Comparison of ENCODE assay signal across 1 cellular context in the genomic region with DNA sequence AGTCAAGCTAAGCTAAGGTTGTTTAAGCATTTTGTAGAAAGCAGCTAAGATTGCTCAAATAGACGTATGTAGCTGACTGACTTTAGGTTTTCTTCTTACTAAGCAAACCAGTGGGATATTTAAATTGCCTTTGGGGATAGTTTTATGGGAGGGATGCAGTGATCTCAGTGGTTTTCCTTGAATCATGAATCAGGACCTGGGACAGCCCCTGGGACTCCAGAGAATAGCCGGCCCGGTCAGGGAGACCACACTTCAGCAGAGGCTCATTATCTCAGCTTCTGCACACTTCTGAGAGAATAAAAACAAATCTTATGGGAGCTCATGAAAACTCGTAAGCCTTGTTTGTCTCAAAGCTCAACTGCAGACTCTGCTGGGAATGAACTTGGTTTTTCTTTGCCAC.
TF ChIP-seq lines count a peak whose summit lies in the region.

A gene with protein sequence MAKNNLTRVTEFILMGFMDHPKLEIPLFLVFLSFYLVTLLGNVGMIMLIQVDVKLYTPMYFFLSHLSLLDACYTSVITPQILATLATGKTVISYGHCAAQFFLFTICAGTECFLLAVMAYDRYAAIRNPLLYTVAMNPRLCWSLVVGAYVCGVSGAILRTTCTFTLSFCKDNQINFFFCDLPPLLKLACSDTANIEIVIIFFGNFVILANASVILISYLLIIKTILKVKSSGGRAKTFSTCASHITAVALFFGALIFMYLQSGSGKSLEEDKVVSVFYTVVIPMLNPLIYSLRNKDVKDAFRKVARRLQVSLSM (minus strand): TSS at position 62 of the 400 bp plus-strand sequence. CDS start 6,086 bp downstream, outside the sequence.

TF ChIP-seq in HepG2, 621 proteins besides CTCF, POLR2A, EP300 and RAD21 (continued from another document):
- TF ChIP-seq ZNF329 (CRISPR knock-in tag; IDR thresholded peaks at IDR 0.05; ENCODE audit: low read depth) (no peak), ZNF235 (CRISPR knock-in tag; IDR thresholded peaks at IDR 0.05; ENCODE audit: borderline replicate concordance) (no peak), ZSCAN25 (CRISPR knock-in tag; IDR thresholded peaks at IDR 0.05) (no peak)
- TF ChIP-seq, protein P1, sequence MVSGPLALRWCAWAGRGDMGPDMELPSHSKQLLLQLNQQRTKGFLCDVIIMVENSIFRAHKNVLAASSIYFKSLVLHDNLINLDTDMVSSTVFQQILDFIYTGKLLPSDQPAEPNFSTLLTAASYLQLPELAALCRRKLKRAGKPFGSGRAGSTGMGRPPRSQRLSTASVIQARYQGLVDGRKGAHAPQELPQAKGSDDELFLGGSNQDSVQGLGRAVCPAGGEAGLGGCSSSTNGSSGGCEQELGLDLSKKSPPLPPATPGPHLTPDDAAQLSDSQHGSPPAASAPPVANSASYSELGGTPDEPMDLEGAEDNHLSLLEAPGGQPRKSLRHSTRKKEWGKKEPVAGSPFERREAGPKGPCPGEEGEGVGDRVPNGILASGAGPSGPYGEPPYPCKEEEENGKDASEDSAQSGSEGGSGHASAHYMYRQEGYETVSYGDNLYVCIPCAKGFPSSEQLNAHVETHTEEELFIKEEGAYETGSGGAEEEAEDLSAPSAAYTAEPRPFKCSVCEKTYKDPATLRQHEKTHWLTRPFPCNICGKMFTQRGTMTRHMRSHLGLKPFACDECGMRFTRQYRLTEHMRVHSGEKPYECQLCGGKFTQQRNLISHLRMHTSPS (CRISPR knock-in tag; IDR thresholded peaks at IDR 0.05; ENCODE audit: low read depth): no peak
